8 cellular contexts compared by ENCODE assay signal in genomic region chr7:23105086-23105643, GRCh38. TPM values are rescaled to one million over a fixed set of nuclear protein-coding genes. Genes with fewer than 3 reads are reported as not detected.
DNase-seq lines count a peak whose midpoint lies in the region; ATAC-seq and TF ChIP-seq lines count a peak whose summit lies in the region.

No MANE protein-coding gene starts in this region.

- TF ChIP-seq CTCF in epithelial cell of esophagus (IDR thresholded peaks at IDR 0.05; ENCODE audit: insufficient read depth, low read depth, low read length, missing control alignments) (no peak), osteoblast (IDR thresholded peaks at IDR 0.05; ENCODE audit: extremely low read depth, low read depth, low read length) (no peak)

- H3K4me1 ChIP-seq in osteoblast (ENCODE audit: insufficient read depth, low read length): peaks cover 17% of the 10 kb centered on the region

- H3K27ac Mint-ChIP-seq in activated naive CD4-positive, alpha-beta T cell treated with anti-CD3 and anti-CD28 coated beads for 36 hours: peak overlapping the region; percentile 89

- CTCF ChIA-PET in activated naive CD4-positive, alpha-beta T cell treated with anti-CD3 and anti-CD28 coated beads for 36 hours (lab: Charles Lee): interaction anchor here (1.3 kb wide), 1 partner anchor 77 kb away, joined by 4 read pairs; the partner anchor contains the start of gene NUP42

- H3K27me3 Mint-ChIP-seq in activated naive CD4-positive, alpha-beta T cell treated with anti-CD3 and anti-CD28 coated beads for 36 hours (ENCODE audit: low read depth): no peaks in the 10 kb centered on the region

- peak; percentile 11 for DNase-seq in activated naive CD4-positive, alpha-beta T cell treated with anti-CD3 and anti-CD28 coated beads for 36 hours
- no peak for DNase-seq in activated naive CD4-positive, alpha-beta T cell treated with anti-CD3 and anti-CD28 coated beads, Interleukin-2, amount 50 U/mL, for 16 hours
- peak; percentile 23 for DNase-seq in RKO (ENCODE audit: low spot score)
- no peak for DNase-seq in epithelial cell of esophagus (ENCODE audit: low read depth)
- no peak for DNase-seq in osteoblast (ENCODE audit: insufficient read length, low spot score, missing footprints)
- DNase-seq in effector CD8-positive, alpha-beta T cell (lab: John Stamatoyannopoulos, UW): no peak
- no peak for DNase-seq in cerebellar nuclear complex (lab: John Stamatoyannopoulos, UW)

- H3K36me3 ChIP-seq in osteoblast (ENCODE audit: insufficient read depth, low read length): no peaks in the 10 kb centered on the region

- intact Hi-C loops in activated naive CD4-positive, alpha-beta T cell treated with anti-CD3 and anti-CD28 coated beads for 36 hours (cut with micrococcal nuclease): loop anchor here (1.0 to 10.0 kb wide), 7 partner anchors 76 to 1160 kb away; partner anchors contain the start of genes CCDC126, CDCA7L, HYCC1 and IGF2BP3

- peak overlapping the region; percentile 93 for H3K4me3 Mint-ChIP-seq in activated naive CD4-positive, alpha-beta T cell treated with anti-CD3 and anti-CD28 coated beads for 36 hours

- no peaks in the 10 kb centered on the region for H3K9me3 Mint-ChIP-seq in activated naive CD4-positive, alpha-beta T cell treated with anti-CD3 and anti-CD28 coated beads for 36 hours

- ATAC-seq in HG02938 (IDR thresholded peaks at IDR 0.05; ENCODE audit: unreplicated experiment): peak; percentile 28

- no peaks in the 10 kb centered on the region for H3K9me3 ChIP-seq in osteoblast (ENCODE audit: low read depth, low read length)

- H3K4me3 ChIP-seq in epithelial cell of esophagus (ENCODE audit: low read length) (peak overlapping the region; percentile 87), osteoblast (ENCODE audit: insufficient read depth, low read length) (peak overlapping the region; percentile 99)

- peaks cover 43% of the 10 kb centered on the region for H3K79me2 ChIP-seq in osteoblast (ENCODE audit: insufficient read depth, low read length)

- peak overlapping the region; percentile 97 for H2AFZ ChIP-seq in osteoblast (ENCODE audit: low read length)

- no peaks in the 10 kb centered on the region for H3K36me3 Mint-ChIP-seq in activated naive CD4-positive, alpha-beta T cell treated with anti-CD3 and anti-CD28 coated beads for 36 hours (ENCODE audit: low read depth)

- H3K4me2 ChIP-seq in osteoblast (ENCODE audit: insufficient read depth, low read length): peak overlapping the region; percentile 99

- H3K27ac ChIP-seq in osteoblast (ENCODE audit: low read depth, low read length): peak overlapping the region; percentile 86

- H3K27me3 ChIP-seq in osteoblast (ENCODE audit: insufficient read depth, low read length): no peaks in the 10 kb centered on the region

- H4K20me1 ChIP-seq in osteoblast (ENCODE audit: insufficient read depth, low read length): peaks cover 33% of the 10 kb centered on the region

- peaks cover 34% of the 10 kb centered on the region for H3K4me1 Mint-ChIP-seq in activated naive CD4-positive, alpha-beta T cell treated with anti-CD3 and anti-CD28 coated beads for 36 hours (ENCODE audit: low read depth)

RNA-seq across cellular contexts. Expression of gene KLHL7, which starts 0.4 kb away (rescaled TPM):
- 10 to 100 TPM; 24.0 to 26.4 TPM for total RNA-seq in activated naive CD4-positive, alpha-beta T cell treated with anti-CD3 and anti-CD28 coated beads for 36 hours
- total RNA-seq in osteoblast: 44.2 and 44.5 TPM in 2 replicates

Comparison
In these comparisons a context has a peak if more than half of its experiments do, and no peak if none do; other contexts are left out.
1. DNase-seq: peak in activated naive CD4-positive, alpha-beta T cell treated with anti-CD3 and anti-CD28 coated beads for 36 hours (single experiment) and RKO (single experiment); none in activated naive CD4-positive, alpha-beta T cell treated with anti-CD3 and anti-CD28 coated beads, Interleukin-2, amount 50 U/mL, for 16 hours (single experiment), epithelial cell of esophagus (single experiment), osteoblast (single experiment), effector CD8-positive, alpha-beta T cell (single experiment) and cerebellar nuclear complex (0 of 2).